Comparison of ENCODE assay signal across 8 cellular contexts in the genomic region with DNA sequence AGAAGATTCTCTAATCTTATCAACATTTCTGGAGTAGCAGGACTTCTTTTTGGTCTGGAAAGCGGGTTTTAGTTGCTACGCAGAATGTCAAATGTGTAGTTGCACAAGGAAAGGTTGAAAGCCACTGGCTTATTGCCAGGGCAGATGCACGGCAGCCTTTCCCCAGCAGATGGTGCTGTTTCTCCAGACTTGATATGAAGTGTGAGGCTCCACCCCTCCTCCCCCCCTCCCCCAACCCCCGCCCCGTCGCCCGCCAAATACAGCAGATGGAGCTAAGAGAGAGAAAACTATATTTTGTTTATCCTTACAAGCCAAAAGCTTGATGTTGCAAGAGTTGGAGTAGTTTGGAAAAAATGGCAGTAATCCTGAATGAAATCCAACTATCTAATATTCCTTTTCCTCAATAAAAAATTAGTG. TPM values are rescaled to one million over a fixed set of nuclear protein-coding genes. Genes with fewer than 3 reads are reported as not detected.
DNase-seq lines count a peak whose midpoint lies in the region; ATAC-seq and TF ChIP-seq lines count a peak whose summit lies in the region.

No MANE protein-coding gene starts in this region.

- H3K4me2 ChIP-seq in PC-3 (ENCODE audit: low read length) (no peak overlapping the region), neuronal stem cell (ENCODE audit: insufficient read depth, low read length, poor library complexity, severe bottlenecking) (no peak overlapping the region)

- H3K14ac ChIP-seq in neuronal stem cell (ENCODE audit: low read length): no peak overlapping the region

- H3K4me3 ChIP-seq in PC-3 (ENCODE audit: low read length): no peak overlapping the region
- H3K4me3 ChIP-seq in neuronal stem cell (ENCODE audit: low read length in 2 of 2): no peak overlapping the region

- no peaks in the 10 kb centered on the region for H3K27me3 Mint-ChIP-seq in IgD-negative memory B cell
- H3K27me3 Mint-ChIP-seq in activated T-cell treated with anti-CD3 and anti-CD28 coated beads, Interleukin-2, amount 50 U/mL, for 24 hours: no peaks in the 10 kb centered on the region

- CTCF ChIA-PET in PC-3 (lab: Charles Lee): interaction anchor here (0.5 to 1.1 kb wide), 14 partner anchors 9 to 745 kb away, joined by 3 to 10 read pairs (median 4); partner anchors contain the start of gene COPS4

- no peak overlapping the region for H3K4ac ChIP-seq in neuronal stem cell (ENCODE audit: low read length)

- DNase-seq in DMS53 (lab: John Stamatoyannopoulos, UW) (peak; percentile 83), PC-3 (peak; percentile 88), fibroblast of peridontal ligament (ENCODE audit: extremely low read depth) (peak; percentile 94), neuronal stem cell (ENCODE audit: low spot score) (peak; percentile 82), stromal cell of bone marrow (ENCODE audit: low read depth) (peak; percentile 65)
- DNase-seq in activated T-cell treated with anti-CD3 and anti-CD28 coated beads, Interleukin-2, amount 50 U/mL, for 24 hours: peak; percentile 87

- POLR2A ChIA-PET in PC-3 (lab: Charles Lee; ENCODE audit: unreplicated experiment): interaction anchor here (0.6 kb wide), 1 partner anchor 1312 kb away, joined by 7 read pairs; no protein-coding TSS in a partner anchor

- intact Hi-C loops in PC-3 (cut with micrococcal nuclease): loop anchor here (1.0 to 2.0 kb wide), 3 partner anchors 88 to 340 kb away; no protein-coding TSS in a partner anchor

- no peak overlapping the region for H3K4me3 Mint-ChIP-seq in IgD-negative memory B cell
- no peak overlapping the region for H3K4me3 Mint-ChIP-seq in activated T-cell treated with anti-CD3 and anti-CD28 coated beads, Interleukin-2, amount 50 U/mL, for 24 hours

- H3K4me1 Mint-ChIP-seq in IgD-negative memory B cell: peaks cover 23 to 33% (median 25%) of the 10 kb centered on the region in 3 donors
- peaks cover 10% of the 10 kb centered on the region for H3K4me1 Mint-ChIP-seq in activated T-cell treated with anti-CD3 and anti-CD28 coated beads, Interleukin-2, amount 50 U/mL, for 24 hours (ENCODE audit: low read depth)

- H3K27me3 ChIP-seq in PC-3 (ENCODE audit: low read length) (no peaks in the 10 kb centered on the region), neuronal stem cell (ENCODE audit: control insufficient read depth in 3 of 3, insufficient read depth in 3 of 3, low read depth in 1 of 3, low read length in 3 of 3) (no peaks in the 10 kb centered on the region)

- H3K9me3 Mint-ChIP-seq in IgD-negative memory B cell: no peaks in the 10 kb centered on the region
- H3K9me3 Mint-ChIP-seq in activated T-cell treated with anti-CD3 and anti-CD28 coated beads, Interleukin-2, amount 50 U/mL, for 24 hours: no peaks in the 10 kb centered on the region

- no peak overlapping the region for H2BK12ac ChIP-seq in neuronal stem cell (ENCODE audit: low read length)

- no peaks in the 10 kb centered on the region for H3K9me2 ChIP-seq in PC-3 (replicated peaks; ENCODE audit: low read length)

- no peaks in the 10 kb centered on the region for H3K36me3 Mint-ChIP-seq in IgD-negative memory B cell
- peaks cover 86% of the 10 kb centered on the region for H3K36me3 Mint-ChIP-seq in activated T-cell treated with anti-CD3 and anti-CD28 coated beads, Interleukin-2, amount 50 U/mL, for 24 hours (ENCODE audit: low read depth)

- H3K23ac ChIP-seq in neuronal stem cell (ENCODE audit: low read depth, low read length, poor library complexity): no peak overlapping the region

- H3K9ac ChIP-seq in PC-3 (ENCODE audit: low read length) (no peak overlapping the region), neuronal stem cell (ENCODE audit: low read depth, low read length, poor library complexity) (no peak overlapping the region)

- no peak overlapping the region for H2BK120ac ChIP-seq in neuronal stem cell (ENCODE audit: low read depth, low read length)

- peak overlapping the region in 2 of 3 donors; percentile 48 to 67 for H3K27ac Mint-ChIP-seq in IgD-negative memory B cell
- H3K27ac Mint-ChIP-seq in activated T-cell treated with anti-CD3 and anti-CD28 coated beads, Interleukin-2, amount 50 U/mL, for 24 hours: no peak overlapping the region

- no peak overlapping the region for H4K8ac ChIP-seq in neuronal stem cell (ENCODE audit: low read depth, low read length)

- no peaks in the 10 kb centered on the region for H3K79me2 ChIP-seq in PC-3 (ENCODE audit: low read length)

- no peak overlapping the region for H2BK15ac ChIP-seq in neuronal stem cell (ENCODE audit: low read length)

- no peaks in the 10 kb centered on the region for H4K20me1 ChIP-seq in PC-3 (ENCODE audit: low read length)

- H2AK5ac ChIP-seq in neuronal stem cell (ENCODE audit: low read depth, low read length): no peak overlapping the region

- BruUV-seq in PC-3 (replicated peaks; lab: Mats Ljungman, UMichigan): no TSS peak

- H2BK5ac ChIP-seq in neuronal stem cell (ENCODE audit: low read length): no peak overlapping the region

- WGBS in neuronal stem cell (ENCODE audit: extremely low coverage in 2 of 2, insufficient read length in 2 of 2, insufficient replicate concordance in 1 of 2), 2 donors: no CpG with 5 or more reads among the region's 7 CpGs

- peak; percentile 54; the same call in 1 of the 2 replicates for TF ChIP-seq CTCF in PC-3 (conservative IDR thresholded peaks at IDR 0.05; ENCODE audit: low read depth, low read length)

- H4K91ac ChIP-seq in neuronal stem cell (ENCODE audit: low read depth, low read length, poor library complexity): no peak overlapping the region

- ATAC-seq in GM21576 (IDR thresholded peaks at IDR 0.05; ENCODE audit: unreplicated experiment) (peak; percentile 74), PC-3 (no peak)

- peaks cover 5% of the 10 kb centered on the region for H3K36me3 ChIP-seq in PC-3 (ENCODE audit: low read depth, low read length)
- H3K36me3 ChIP-seq in neuronal stem cell (replicated peaks in 1 of 2; ENCODE audit: control insufficient read depth in 2 of 2, insufficient read depth in 2 of 2, low read length in 2 of 2): peaks cover 10 to 80% of the 10 kb centered on the region in 2 donors

- no peaks in the 10 kb centered on the region for H3K79me1 ChIP-seq in neuronal stem cell (ENCODE audit: low read depth, low read length)

- H2AFZ ChIP-seq in PC-3 (ENCODE audit: low read length) (no peak overlapping the region), neuronal stem cell (ENCODE audit: low read length) (no peak overlapping the region)

- H3K27ac ChIP-seq in PC-3 (ENCODE audit: low read length) (no peak overlapping the region), neuronal stem cell (replicated peaks; ENCODE audit: low read length) (no peak overlapping the region)

- H3F3A ChIP-seq in PC-3 (ENCODE audit: low read length, unreplicated experiment): no peaks in the 10 kb centered on the region

- H3K4me1 ChIP-seq in PC-3 (ENCODE audit: insufficient read depth, low read length) (no peaks in the 10 kb centered on the region), neuronal stem cell (ENCODE audit: control insufficient read depth in 2 of 2, insufficient read depth in 1 of 2, low read depth in 1 of 2, low read length in 2 of 2) (no peaks in the 10 kb centered on the region)

- no peak overlapping the region for H3K18ac ChIP-seq in neuronal stem cell (ENCODE audit: low read length)

- no peaks in the 10 kb centered on the region for H3K9me3 ChIP-seq in PC-3 (ENCODE audit: low read length)
- H3K9me3 ChIP-seq in neuronal stem cell (replicated peaks in 1 of 2; ENCODE audit: control insufficient read depth in 2 of 2, insufficient read depth in 1 of 2, low read depth in 1 of 2, low read length in 2 of 2): no peaks in the 10 kb centered on the region

RNA-seq across cellular contexts. Expression of gene ENOPH1, which starts 32.0 kb away (rescaled TPM):
- polyA plus RNA-seq in IgD-negative memory B cell: 37.3 TPM
- total RNA-seq in PC-3 (2014; rRNA removed): 32.0 and 37.5 TPM in 2 replicates
- 40.1 TPM for polyA plus RNA-seq in neuronal stem cell (2013, experiment 1 of 2)
- polyA plus RNA-seq in neuronal stem cell (2013, experiment 2 of 2): 37.1 TPM

RNA-seq across cellular contexts. Expression of gene HNRNPDL, which starts 32.2 kb away (rescaled TPM):
- polyA plus RNA-seq in IgD-negative memory B cell: 256 TPM
- 207 and 215 TPM in 2 replicates for total RNA-seq in PC-3 (2014; rRNA removed)
- polyA plus RNA-seq in neuronal stem cell (2013, experiment 1 of 2): 345 TPM
- polyA plus RNA-seq in neuronal stem cell (2013, experiment 2 of 2): 337 TPM
